22 cellular contexts compared by ENCODE assay signal in genomic region chr10:82071231-82071630, GRCh38.
"Had no signal": no experiment of that assay in that cellular context is flagged by ENCODE, and none has a peak within 500 bp of the region (broad histone marks: within the 10 kb centered on the region; RNA-seq: fewer than 3 reads in every experiment).

No MANE protein-coding gene starts in this region.

- H3K27me3 ChIP-seq: body of pancreas, cardiac muscle cell, gastroesophageal sphincter, heart left ventricle, sigmoid colon, upper lobe of left lung had no signal

- ATAC-seq: activated CD8-positive, alpha-beta T cell treated with anti-CD3 and anti-CD28 coated beads, Interleukin-2, amount 10 ng/mL, durations not matched to agents 7 days and 5 days; body of pancreas; gastroesophageal sphincter; heart left ventricle; natural killer cell had no signal

- H3K36me3 ChIP-seq: cardiac muscle cell, gastroesophageal sphincter, heart left ventricle, sigmoid colon, thoracic aorta, upper lobe of left lung, WERI-Rb-1 had no signal

- H3K27ac ChIP-seq: body of pancreas, cardiac muscle cell, epithelial cell of prostate, gastroesophageal sphincter, heart left ventricle, sigmoid colon, thoracic aorta, upper lobe of left lung, WERI-Rb-1 had no signal

- H3K9me3 ChIP-seq: body of pancreas, gastroesophageal sphincter, heart left ventricle, sigmoid colon, thoracic aorta, upper lobe of left lung had no signal

- H3K4me3 ChIP-seq: body of pancreas, cardiac muscle cell, gastroesophageal sphincter, heart left ventricle, sigmoid colon, smooth muscle cell, thoracic aorta, upper lobe of left lung had no signal

- DNase-seq: activated CD4-positive, alpha-beta T cell treated with anti-CD3 and anti-CD28 coated beads, Interleukin-2, amount 10 ng/mL, durations not matched to agents 7 days and 5 days; activated CD4-positive, CD25-positive, alpha-beta regulatory T cell treated with anti-CD3 and anti-CD28 coated beads, Interleukin-2, amount 50 U/mL, for 72 hours; activated CD8-positive, alpha-beta T cell treated with anti-CD3 and anti-CD28 coated beads, Interleukin-2, amount 10 ng/mL, durations not matched to agents 7 days and 5 days; activated gamma-delta T cell treated with Interleukin-2 at 50 U/mL for 16 hours; activated T-cell treated with anti-CD3 and anti-CD28 coated beads, Interleukin-2, amount 50 U/mL, for 1 hour; anterior cingulate cortex; body of pancreas; heart left ventricle; midbrain; natural killer cell; retina; sigmoid colon; stimulated activated CD4-positive, alpha-beta T cell treated with anti-CD3 and anti-CD28 coated beads, Interleukin-2, amount 100 ng/mL, for 48 hours; stimulated activated CD8-positive, alpha-beta memory T cell treated with anti-CD3 and anti-CD28 coated beads, Interleukin-4, amount 100 ng/mL, for 48 hours; stimulated activated naive CD4-positive, alpha-beta T cell treated with Interleukin-2 at 50 U/mL for 16 hours; upper lobe of left lung; WERI-Rb-1 had no signal

- H3K4me2 ChIP-seq: smooth muscle cell had no signal

- H3K4me1 ChIP-seq: body of pancreas, gastroesophageal sphincter, heart left ventricle, sigmoid colon, upper lobe of left lung had no signal
